Comparison of ENCODE assay signal across 3 cellular contexts in the genomic region with DNA sequence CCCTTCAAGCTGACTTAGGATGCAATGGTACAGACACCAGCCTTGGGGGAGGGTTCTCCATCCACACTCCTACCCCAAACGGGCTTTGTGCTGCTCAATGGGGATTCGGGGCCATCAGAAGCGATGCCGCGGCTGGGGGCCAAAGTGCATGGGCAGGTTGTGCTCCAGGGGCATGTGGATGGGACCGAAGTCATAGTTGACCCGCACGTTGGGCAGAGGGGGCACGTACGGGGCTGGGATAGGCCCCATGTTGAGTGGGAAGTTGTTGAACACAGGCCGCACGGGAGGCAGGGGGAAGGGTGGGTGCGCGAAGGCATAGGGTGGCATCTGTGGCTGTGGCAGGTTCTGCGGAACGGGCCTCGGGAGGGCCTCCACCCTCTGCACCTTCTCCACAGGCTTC.
TF ChIP-seq lines count a peak whose summit lies in the region.

No MANE protein-coding gene starts in this region.

TF ChIP-seq in SK-N-SH, 30 proteins besides CTCF, POLR2A, EP300 and RAD21:
- TF ChIP-seq IRF3 (IDR thresholded peaks at IDR 0.05; ENCODE audit: low read depth, low read length) (no peak), JUND (IDR thresholded peaks at IDR 0.05) (no peak), NRF1 (IDR thresholded peaks at IDR 0.05; ENCODE audit: low read depth, low read length) (no peak), MEF2A (IDR thresholded peaks at IDR 0.05; ENCODE audit: borderline replicate concordance, low read depth) (no peak), FOXJ3 (CRISPR knock-in tag; IDR thresholded peaks at IDR 0.05) (no peak), USF1 (IDR thresholded peaks at IDR 0.05; ENCODE audit: borderline replicate concordance, low read depth) (no peak)
TF ChIP-seq in SK-N-SH: peak in this region for 0.

TF ChIP-seq in SK-N-SH treated with all-trans-retinoic acid at 6 μM for 48 hours, 23 proteins besides CTCF, POLR2A, EP300 and RAD21:
- TF ChIP-seq SNAI2 (CRISPR knock-in tag; IDR thresholded peaks at IDR 0.05), result no peak
- TF ChIP-seq ZNF565 (CRISPR knock-in tag; conservative IDR thresholded peaks at IDR 0.05; ENCODE audit: low read depth), result no peak
- TF ChIP-seq ZFP3 (CRISPR knock-in tag; IDR thresholded peaks at IDR 0.05), result no peak
- TF ChIP-seq ZFP30 (CRISPR knock-in tag; IDR thresholded peaks at IDR 0.05), result no peak
- no peak for TF ChIP-seq CREB5 (CRISPR knock-in tag; IDR thresholded peaks at IDR 0.05; ENCODE audit: low read depth)
- no peak for TF ChIP-seq ZNF70 (CRISPR knock-in tag; IDR thresholded peaks at IDR 0.05)
- no peak for TF ChIP-seq ZNF8 (CRISPR knock-in tag; IDR thresholded peaks at IDR 0.05)

TF ChIP-seq in endothelial cell of umbilical vein, 7 proteins besides CTCF, POLR2A, EP300 and RAD21:
- TF ChIP-seq, protein P1, sequence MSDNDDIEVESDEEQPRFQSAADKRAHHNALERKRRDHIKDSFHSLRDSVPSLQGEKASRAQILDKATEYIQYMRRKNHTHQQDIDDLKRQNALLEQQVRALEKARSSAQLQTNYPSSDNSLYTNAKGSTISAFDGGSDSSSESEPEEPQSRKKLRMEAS (IDR thresholded peaks at IDR 0.05; ENCODE audit: insufficient read depth, insufficient read length), result no peak
- TF ChIP-seq POLR2AphosphoS5 (IDR thresholded peaks at IDR 0.05; ENCODE audit: insufficient read depth, low read depth, low read length) (no peak), JUN (IDR thresholded peaks at IDR 0.05; ENCODE audit: borderline replicate concordance, insufficient read depth, insufficient read length, low read depth) (no peak), EZH2 (IDR thresholded peaks at IDR 0.05; ENCODE audit: borderline replicate concordance, low read depth, low read length, severe bottlenecking) (no peak), MYC (IDR thresholded peaks at IDR 0.05; ENCODE audit: low read depth, low read length) (no peak), GATA2 (IDR thresholded peaks at IDR 0.05; ENCODE audit: insufficient read depth, insufficient read length, low read depth, low read length) (no peak), FOS (IDR thresholded peaks at IDR 0.05; ENCODE audit: borderline replicate concordance, insufficient read depth, low read length) (no peak)
